ENCODE assay signal across 18 cellular contexts in the genomic region with DNA sequence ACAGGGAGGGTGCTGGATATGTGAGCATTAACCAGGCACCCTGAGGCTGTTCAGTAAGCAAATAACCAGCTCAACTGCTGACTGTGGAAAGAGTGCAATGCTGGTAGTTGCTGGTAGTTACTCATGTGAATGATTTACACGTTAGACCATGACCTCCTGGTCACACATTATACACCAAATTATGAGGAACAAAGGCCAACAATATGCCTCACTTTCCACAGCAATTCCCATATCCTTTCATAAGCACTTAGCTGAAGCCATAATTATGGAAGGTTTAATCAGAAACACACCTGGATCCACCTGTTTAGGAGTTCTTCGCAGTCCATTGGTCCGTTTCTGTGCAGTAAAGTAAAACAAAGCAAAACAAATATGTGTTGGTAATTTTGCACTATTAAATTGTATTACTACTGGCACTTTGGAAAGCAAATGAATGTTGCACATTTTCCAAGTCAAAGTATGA.
DNase-seq lines count a peak whose midpoint lies in the region; ATAC-seq and TF ChIP-seq lines count a peak whose summit lies in the region.
"Had no signal": no experiment of that assay in that cellular context is flagged by ENCODE, and none has a peak within 500 bp of the region (broad histone marks: within the 10 kb centered on the region; RNA-seq: fewer than 3 reads in every experiment).

No MANE protein-coding gene starts in this region.

- DNase-seq in Calu3 (peak; percentile 58), NCI-H526 (lab: John Stamatoyannopoulos, UW) (peak; percentile 70 to 77), SKM-1 treated with dmso at 0.1 percent for 144 hours (lab: John Stamatoyannopoulos, UW; ENCODE audit: unreplicated experiment) (no peak), GM19240 (ENCODE audit: insufficient read length, low spot score) (no peak), hippocampal formation (lab: John Stamatoyannopoulos, UW) (no peak)
- DNase-seq: activated T-cell treated with anti-CD3 and anti-CD28 coated beads, Interleukin-2, amount 50 U/mL, for 48 hours; heart right ventricle; NCI-H1092 treated with DMSO at 0.1 percent for 48 hours; NCI-H774; stimulated activated CD4-positive, alpha-beta T cell treated with anti-CD3 and anti-CD28 coated beads, Interleukin-2, amount 100 ng/mL, for 48 hours; SW 1271 had no signal

- H3K27me3 ChIP-seq in endocrine pancreas (ENCODE audit: control insufficient read depth, insufficient read depth, low read length) (no peaks in the 10 kb centered on the region), mucosa of rectum (ENCODE audit: control insufficient read depth in 2 of 2, insufficient read depth in 2 of 2, low read length in 2 of 2) (no peaks in the 10 kb centered on the region)
- H3K27me3 ChIP-seq: heart right ventricle had no signal

- no peaks in the 10 kb centered on the region for H3K9me3 Mint-ChIP-seq in Calu3 (ENCODE audit: low read depth, unreplicated experiment)
- H3K9me3 Mint-ChIP-seq: memory B cell; stimulated activated effector memory CD8-positive, alpha-beta T cell treated with anti-CD3 and anti-CD28 coated beads, Interleukin-12 subunit alpha, Interleukin-12 subunit beta, amount 100 ng/mL, for 72 hours had no signal

- peak overlapping the region; percentile 20 for H3K4me3 ChIP-seq in endocrine pancreas (ENCODE audit: control insufficient read depth, insufficient read depth, low read length)
- peak overlapping the region; percentile 38 to 58 for H3K4me3 ChIP-seq in mucosa of rectum (ENCODE audit: low read length in 2 of 2)
- H3K4me3 ChIP-seq: HAP-1, heart right ventricle had no signal

- no peaks in the 10 kb centered on the region for H3K9me3 ChIP-seq in endocrine pancreas (ENCODE audit: control insufficient read depth, low read length)
- H3K9me3 ChIP-seq in mucosa of rectum (ENCODE audit: control insufficient read depth in 2 of 2, low read length in 2 of 2): no peaks in the 10 kb centered on the region
- H3K9me3 ChIP-seq: HAP-1, heart right ventricle had no signal

- BruUV-seq in Calu3 (replicated peaks; lab: Mats Ljungman, UMichigan): no TSS peak

- TF ChIP-seq CTCF in Calu3 (IDR thresholded peaks at IDR 0.05; ENCODE audit: unreplicated experiment): no peak

- peak overlapping the region; percentile 76 for H3K27ac Mint-ChIP-seq in Calu3 (ENCODE audit: unreplicated experiment)
- H3K27ac Mint-ChIP-seq: memory B cell; stimulated activated effector memory CD8-positive, alpha-beta T cell treated with anti-CD3 and anti-CD28 coated beads, Interleukin-12 subunit alpha, Interleukin-12 subunit beta, amount 100 ng/mL, for 72 hours had no signal

- H3K4me3 Mint-ChIP-seq in Calu3 (ENCODE audit: low read depth, unreplicated experiment): peak overlapping the region; percentile 55
- H3K4me3 Mint-ChIP-seq: memory B cell; stimulated activated effector memory CD8-positive, alpha-beta T cell treated with anti-CD3 and anti-CD28 coated beads, Interleukin-12 subunit alpha, Interleukin-12 subunit beta, amount 100 ng/mL, for 72 hours had no signal

- peaks cover 10% of the 10 kb centered on the region for H3K4me1 Mint-ChIP-seq in Calu3 (ENCODE audit: low read depth, unreplicated experiment)
- H3K4me1 Mint-ChIP-seq: memory B cell; stimulated activated effector memory CD8-positive, alpha-beta T cell treated with anti-CD3 and anti-CD28 coated beads, Interleukin-12 subunit alpha, Interleukin-12 subunit beta, amount 100 ng/mL, for 72 hours had no signal

- H3K36me3 ChIP-seq in endocrine pancreas (ENCODE audit: control insufficient read depth, insufficient read depth, low read length): no peaks in the 10 kb centered on the region
- H3K36me3 ChIP-seq in mucosa of rectum (ENCODE audit: control insufficient read depth in 2 of 2, insufficient read depth in 2 of 2, low read length in 2 of 2): no peaks in the 10 kb centered on the region
- H3K36me3 ChIP-seq: HAP-1, heart right ventricle had no signal

- peak overlapping the region; percentile 83 to 89 for H3K27ac ChIP-seq in mucosa of rectum (ENCODE audit: low read depth in 2 of 2, low read length in 2 of 2)
- H3K27ac ChIP-seq: heart right ventricle had no signal

- H3K27me3 Mint-ChIP-seq in Calu3 (ENCODE audit: unreplicated experiment): no peaks in the 10 kb centered on the region
- H3K27me3 Mint-ChIP-seq: memory B cell had no signal

- H3K9ac ChIP-seq in endocrine pancreas (ENCODE audit: control insufficient read depth, insufficient read depth, low read length): no peak overlapping the region
- peak overlapping the region in 1 of 2 donors; percentile 54 for H3K9ac ChIP-seq in mucosa of rectum (ENCODE audit: low read depth in 1 of 2, low read length in 2 of 2)

- H3K36me3 Mint-ChIP-seq in Calu3 (ENCODE audit: insufficient read depth, unreplicated experiment): peaks cover 19% of the 10 kb centered on the region
- H3K36me3 Mint-ChIP-seq: stimulated activated effector memory CD8-positive, alpha-beta T cell treated with anti-CD3 and anti-CD28 coated beads, Interleukin-12 subunit alpha, Interleukin-12 subunit beta, amount 100 ng/mL, for 72 hours had no signal

- no peak for ATAC-seq in HG03520 (IDR thresholded peaks at IDR 0.05; ENCODE audit: unreplicated experiment)
- ATAC-seq: activated CD4-positive, CD25-positive, alpha-beta regulatory T cell treated with anti-CD3 and anti-CD28 coated beads, Interleukin-2, amount 50 U/mL, for 24 hours; heart right ventricle; stimulated activated effector memory CD8-positive, alpha-beta T cell treated with anti-CD3 and anti-CD28 coated beads, Interleukin-12 subunit alpha, Interleukin-12 subunit beta, amount 100 ng/mL, for 72 hours had no signal

- CTCF ChIA-PET in Calu3 (lab: Charles Lee): interaction anchor here (1.2 to 1.6 kb wide), 4 partner anchors 12 to 65 kb away, joined by 3 to 6 read pairs (median 5); no protein-coding TSS in a partner anchor

- peaks cover 35% of the 10 kb centered on the region for H3K4me1 ChIP-seq in endocrine pancreas (ENCODE audit: control insufficient read depth, insufficient read depth, low read length)
- peaks cover 0 to 14% of the 10 kb centered on the region in 2 donors for H3K4me1 ChIP-seq in mucosa of rectum (ENCODE audit: control insufficient read depth in 2 of 2, insufficient read depth in 2 of 2, low read length in 2 of 2)
- H3K4me1 ChIP-seq: heart right ventricle had no signal

- intact Hi-C loops in Calu3 (cut with micrococcal nuclease; ENCODE audit: unreplicated experiment): loop anchor here (1.0 to 5.0 kb wide), 2 partner anchors 18 to 49 kb away; no protein-coding TSS in a partner anchor

Comparison
In these comparisons a context has a peak if more than half of its experiments do, and no peak if none do; other contexts are left out.
1. DNase-seq: peak in Calu3 (single experiment) and NCI-H526 (2 of 2); none in SKM-1 treated with dmso at 0.1 percent for 144 hours (single experiment), GM19240 (single experiment) and hippocampal formation (0 of 2).